In genomic region chr22:43990044-43990443, GRCh38 we compare ENCODE assay signal across 21 cellular contexts.
"Had no signal": no experiment of that assay in that cellular context is flagged by ENCODE, and none has a peak within 500 bp of the region (broad histone marks: within the 10 kb centered on the region; RNA-seq: fewer than 3 reads in every experiment).

No MANE protein-coding gene starts in this region.

- ATAC-seq: activated CD8-positive, alpha-beta memory T cell treated with anti-CD3 and anti-CD28 coated beads, Interleukin-2, amount 10 ng/mL, durations not matched to agents 7 days and 5 days; activated T-helper 17 cell treated with anti-CD3 and anti-CD28 coated beads, Interleukin-2, amount 50 U/mL, for 72 hours; body of pancreas; foreskin keratinocyte; natural killer cell; pancreas; right lobe of liver; stimulated activated memory B cell treated with anti-CD40 and anti-IgM and Interleukin-4, amounts not matched to agents 10 μg/mL and 1 μg/mL and 100 μg/mL, for 72 hours had no signal

- DNase-seq: activated B cell treated with CpG ODN at 0.5 μM for 24 hours; activated CD4-positive, alpha-beta memory T cell treated with anti-CD3 and anti-CD28 coated beads, Interleukin-2, amount 10 ng/mL, durations not matched to agents 7 days and 5 days; activated CD4-positive, alpha-beta T cell treated with anti-CD3 and anti-CD28 coated beads for 48 hours; activated CD8-positive, alpha-beta memory T cell treated with anti-CD3 and anti-CD28 coated beads, Interleukin-2, amount 10 ng/mL, durations not matched to agents 7 days and 5 days; activated naive CD4-positive, alpha-beta T cell treated with anti-CD3 and anti-CD28 coated beads for 36 hours; body of pancreas; dorsolateral prefrontal cortex; endodermal cell; foreskin keratinocyte; mesendoderm; natural killer cell; pancreas; right lobe of liver; stimulated activated CD4-positive, alpha-beta T cell treated with anti-CD3 and anti-CD28 coated beads, Interleukin-4, amount 100 ng/mL, for 24 hours; testis had no signal

- H3K4me1 ChIP-seq: body of pancreas, foreskin keratinocyte, pancreas, testis had no signal

- H3K27me3 ChIP-seq: body of pancreas, dorsolateral prefrontal cortex, foreskin keratinocyte, hepatocyte, neutrophil, pancreas, right lobe of liver, testis had no signal

- H3K4me1 Mint-ChIP-seq: activated T-helper 17 cell treated with anti-CD3 and anti-CD28 coated beads, Interleukin-2, amount 50 U/mL, for 72 hours had no signal

- H3K27me3 Mint-ChIP-seq: activated B cell treated with CpG ODN at 0.5 μM for 24 hours; activated CD4-positive, alpha-beta memory T cell treated with anti-CD3 and anti-CD28 coated beads, Interleukin-2, amount 10 ng/mL, durations not matched to agents 7 days and 5 days; activated CD8-positive, alpha-beta memory T cell treated with anti-CD3 and anti-CD28 coated beads, Interleukin-2, amount 10 ng/mL, durations not matched to agents 7 days and 5 days; activated T-helper 17 cell treated with anti-CD3 and anti-CD28 coated beads, Interleukin-2, amount 50 U/mL, for 72 hours; stimulated activated memory B cell treated with anti-CD40 and anti-IgM and Interleukin-4, amounts not matched to agents 10 μg/mL and 1 μg/mL and 100 μg/mL, for 72 hours; type B pancreatic cell had no signal

- H3K4me3 Mint-ChIP-seq: activated B cell treated with CpG ODN at 0.5 μM for 24 hours; activated CD4-positive, alpha-beta memory T cell treated with anti-CD3 and anti-CD28 coated beads, Interleukin-2, amount 10 ng/mL, durations not matched to agents 7 days and 5 days; activated CD8-positive, alpha-beta memory T cell treated with anti-CD3 and anti-CD28 coated beads, Interleukin-2, amount 10 ng/mL, durations not matched to agents 7 days and 5 days; activated naive CD4-positive, alpha-beta T cell treated with anti-CD3 and anti-CD28 coated beads for 36 hours; activated T-helper 17 cell treated with anti-CD3 and anti-CD28 coated beads, Interleukin-2, amount 50 U/mL, for 72 hours; endodermal cell; natural killer cell; stimulated activated memory B cell treated with anti-CD40 and anti-IgM and Interleukin-4, amounts not matched to agents 10 μg/mL and 1 μg/mL and 100 μg/mL, for 72 hours; type B pancreatic cell had no signal

- H3K9me3 ChIP-seq: body of pancreas, neutrophil, pancreas, right lobe of liver, testis had no signal

- H3K27ac Mint-ChIP-seq: activated B cell treated with CpG ODN at 0.5 μM for 24 hours; activated CD8-positive, alpha-beta memory T cell treated with anti-CD3 and anti-CD28 coated beads, Interleukin-2, amount 10 ng/mL, durations not matched to agents 7 days and 5 days; activated naive CD4-positive, alpha-beta T cell treated with anti-CD3 and anti-CD28 coated beads for 36 hours; activated T-helper 17 cell treated with anti-CD3 and anti-CD28 coated beads, Interleukin-2, amount 50 U/mL, for 72 hours; endodermal cell; natural killer cell; stimulated activated memory B cell treated with anti-CD40 and anti-IgM and Interleukin-4, amounts not matched to agents 10 μg/mL and 1 μg/mL and 100 μg/mL, for 72 hours; type B pancreatic cell had no signal

- H3K4me3 ChIP-seq: body of pancreas, dorsolateral prefrontal cortex, hepatocyte, pancreas, right lobe of liver, testis had no signal

- H3K27ac ChIP-seq: body of pancreas, dorsolateral prefrontal cortex, epithelial cell of prostate, foreskin keratinocyte, hepatocyte, neutrophil, pancreas, right lobe of liver, testis had no signal

- H3K9me3 Mint-ChIP-seq: activated B cell treated with CpG ODN at 0.5 μM for 24 hours; activated CD4-positive, alpha-beta memory T cell treated with anti-CD3 and anti-CD28 coated beads, Interleukin-2, amount 10 ng/mL, durations not matched to agents 7 days and 5 days; activated naive CD4-positive, alpha-beta T cell treated with anti-CD3 and anti-CD28 coated beads for 36 hours; activated T-helper 17 cell treated with anti-CD3 and anti-CD28 coated beads, Interleukin-2, amount 50 U/mL, for 72 hours; endodermal cell; natural killer cell; stimulated activated memory B cell treated with anti-CD40 and anti-IgM and Interleukin-4, amounts not matched to agents 10 μg/mL and 1 μg/mL and 100 μg/mL, for 72 hours; type B pancreatic cell had no signal
